16 cellular contexts compared by ENCODE assay signal in genomic region chr2:43233218-43234212, GRCh38. TPM values are rescaled to one million over a fixed set of nuclear protein-coding genes. Genes with fewer than 3 reads are reported as not detected.
DNase-seq lines count a peak whose midpoint lies in the region; ATAC-seq, FAIRE-seq and TF ChIP-seq lines count a peak whose summit lies in the region.
"Had no signal": no experiment of that assay in that cellular context is flagged by ENCODE, and none has a peak within 500 bp of the region (broad histone marks: within the 10 kb centered on the region; RNA-seq: fewer than 3 reads in every experiment).

No MANE protein-coding gene starts in this region.

- H3K9me3 Mint-ChIP-seq in CD4-positive, CD25-positive, alpha-beta regulatory T cell, result no peaks in the 10 kb centered on the region
- no peaks in the 10 kb centered on the region for H3K9me3 Mint-ChIP-seq in IgD-negative memory B cell
- H3K9me3 Mint-ChIP-seq in activated CD4-positive, alpha-beta memory T cell treated with anti-CD3 and anti-CD28 coated beads, Interleukin-2, amount 10 ng/mL, durations not matched to agents 7 days and 5 days, result no peaks in the 10 kb centered on the region
- H3K9me3 Mint-ChIP-seq: activated T-helper 17 cell treated with anti-CD3 and anti-CD28 coated beads, Interleukin-2, amount 50 U/mL, for 72 hours; stimulated activated naive CD8-positive, alpha-beta T cell treated with anti-CD3 and anti-CD28 coated beads, Interleukin-15, amount 100 ng/mL, for 72 hours had no signal

- H3K27me3 Mint-ChIP-seq in CD4-positive, CD25-positive, alpha-beta regulatory T cell, result peaks cover 4% of the 10 kb centered on the region
- no peaks in the 10 kb centered on the region for H3K27me3 Mint-ChIP-seq in IgD-negative memory B cell
- no peaks in the 10 kb centered on the region for H3K27me3 Mint-ChIP-seq in activated CD4-positive, alpha-beta memory T cell treated with anti-CD3 and anti-CD28 coated beads, Interleukin-2, amount 10 ng/mL, durations not matched to agents 7 days and 5 days
- H3K27me3 Mint-ChIP-seq: activated T-helper 17 cell treated with anti-CD3 and anti-CD28 coated beads, Interleukin-2, amount 50 U/mL, for 72 hours; stimulated activated naive CD8-positive, alpha-beta T cell treated with anti-CD3 and anti-CD28 coated beads, Interleukin-15, amount 100 ng/mL, for 72 hours had no signal

- H3K4me3 Mint-ChIP-seq in CD4-positive, CD25-positive, alpha-beta regulatory T cell, result no peak overlapping the region
- H3K4me3 Mint-ChIP-seq in IgD-negative memory B cell, result peak overlapping the region in 3 of 4 donors; percentile 11 to 85 (median 61)
- no peak overlapping the region for H3K4me3 Mint-ChIP-seq in activated CD4-positive, alpha-beta memory T cell treated with anti-CD3 and anti-CD28 coated beads, Interleukin-2, amount 10 ng/mL, durations not matched to agents 7 days and 5 days
- H3K4me3 Mint-ChIP-seq: activated T-helper 17 cell treated with anti-CD3 and anti-CD28 coated beads, Interleukin-2, amount 50 U/mL, for 72 hours; stimulated activated naive CD8-positive, alpha-beta T cell treated with anti-CD3 and anti-CD28 coated beads, Interleukin-15, amount 100 ng/mL, for 72 hours had no signal

- peaks cover 11% of the 10 kb centered on the region for H3K36me3 Mint-ChIP-seq in CD4-positive, CD25-positive, alpha-beta regulatory T cell
- peaks cover 2% of the 10 kb centered on the region for H3K36me3 Mint-ChIP-seq in IgD-negative memory B cell
- peaks cover 21% of the 10 kb centered on the region for H3K36me3 Mint-ChIP-seq in activated CD4-positive, alpha-beta memory T cell treated with anti-CD3 and anti-CD28 coated beads, Interleukin-2, amount 10 ng/mL, durations not matched to agents 7 days and 5 days (ENCODE audit: low read depth)

- peaks cover 19% of the 10 kb centered on the region for H3K36me3 ChIP-seq in CD4-positive, CD25-positive, alpha-beta regulatory T cell (ENCODE audit: control insufficient read depth, insufficient read depth, low read length)
- H3K36me3 ChIP-seq in muscle layer of duodenum (ENCODE audit: control insufficient read depth in 1 of 2, insufficient read depth in 2 of 2, low read length in 2 of 2), result peaks cover 0 to 12% of the 10 kb centered on the region in 2 donors

- no peak for ATAC-seq in CD4-positive, CD25-positive, alpha-beta regulatory T cell (ENCODE audit: low read depth in 2 of 2)
- ATAC-seq: activated T-helper 17 cell treated with anti-CD3 and anti-CD28 coated beads, Interleukin-2, amount 50 U/mL, for 72 hours; stimulated activated naive CD8-positive, alpha-beta T cell treated with anti-CD3 and anti-CD28 coated beads, Interleukin-15, amount 100 ng/mL, for 72 hours had no signal

- DNase-seq in CD4-positive, CD25-positive, alpha-beta regulatory T cell, result no peak
- DNase-seq in SIG-M5 (lab: John Stamatoyannopoulos, UW) (peak; percentile 91), DMS79 (lab: John Stamatoyannopoulos, UW) (no peak), midbrain (lab: John Stamatoyannopoulos, UW) (no peak), GM12892 (ENCODE audit: insufficient read length) (no peak)
- no peak for DNase-seq in activated CD4-positive, alpha-beta memory T cell treated with anti-CD3 and anti-CD28 coated beads, Interleukin-2, amount 10 ng/mL, durations not matched to agents 7 days and 5 days
- DNase-seq: activated CD4-positive, alpha-beta T cell treated with anti-CD3 and anti-CD28 coated beads for 1 hour; effector CD4-positive, alpha-beta T cell; NCI-H510A; retina; stimulated activated CD4-positive, alpha-beta T cell treated with anti-CD3 and anti-CD28 coated beads, Interleukin-2, amount 100 ng/mL, for 48 hours; stimulated activated naive CD8-positive, alpha-beta T cell treated with anti-CD3 and anti-CD28 coated beads, Interleukin-15, amount 100 ng/mL, for 72 hours had no signal

- no peak for FAIRE-seq in GM12892 (lab: Jason Lieb, UNC)

- H3K4me3 ChIP-seq in CD4-positive, CD25-positive, alpha-beta regulatory T cell (ENCODE audit: low read depth, low read length), result no peak overlapping the region
- H3K4me3 ChIP-seq in muscle layer of duodenum (ENCODE audit: low read depth in 1 of 2, low read length in 2 of 2), result no peak overlapping the region
- H3K4me3 ChIP-seq: SK-N-MC had no signal

- H3K9me3 ChIP-seq in CD4-positive, CD25-positive, alpha-beta regulatory T cell (ENCODE audit: control insufficient read depth in 2 of 2, low read length in 2 of 2), result no peaks in the 10 kb centered on the region
- H3K9me3 ChIP-seq in muscle layer of duodenum (ENCODE audit: control insufficient read depth in 1 of 2, low read length in 2 of 2), result no peaks in the 10 kb centered on the region

- H3K27ac Mint-ChIP-seq in CD4-positive, CD25-positive, alpha-beta regulatory T cell, result peak overlapping the region in 2 of 3 donors; percentile 66 to 92
- H3K27ac Mint-ChIP-seq in IgD-negative memory B cell, result peak overlapping the region in 2 of 3 donors; percentile 1 to 59
- H3K27ac Mint-ChIP-seq in activated CD4-positive, alpha-beta memory T cell treated with anti-CD3 and anti-CD28 coated beads, Interleukin-2, amount 10 ng/mL, durations not matched to agents 7 days and 5 days, result no peak overlapping the region
- H3K27ac Mint-ChIP-seq: activated T-helper 17 cell treated with anti-CD3 and anti-CD28 coated beads, Interleukin-2, amount 50 U/mL, for 72 hours had no signal

- H3K27ac ChIP-seq in CD4-positive, CD25-positive, alpha-beta regulatory T cell (ENCODE audit: insufficient read depth, low read length, poor library complexity, severe bottlenecking), result no peak overlapping the region
- H3K27ac ChIP-seq in muscle layer of duodenum (ENCODE audit: low read length), result peak overlapping the region; percentile 14
- H3K27ac ChIP-seq: SK-N-MC had no signal

- H3K4me1 Mint-ChIP-seq in CD4-positive, CD25-positive, alpha-beta regulatory T cell, result peaks cover 12 to 27% (median 18%) of the 10 kb centered on the region in 4 donors
- H3K4me1 Mint-ChIP-seq in IgD-negative memory B cell, result peaks cover 24 to 50% (median 31%) of the 10 kb centered on the region in 3 donors
- H3K4me1 Mint-ChIP-seq in activated CD4-positive, alpha-beta memory T cell treated with anti-CD3 and anti-CD28 coated beads, Interleukin-2, amount 10 ng/mL, durations not matched to agents 7 days and 5 days, result peaks cover 23% of the 10 kb centered on the region

- POLR2A ChIA-PET in activated CD4-positive, alpha-beta memory T cell treated with anti-CD3 and anti-CD28 coated beads, Interleukin-2, amount 10 ng/mL, durations not matched to agents 7 days and 5 days (lab: Charles Lee), result no interaction called here

- no peak for TF ChIP-seq POLR2A in GM12892 (IDR thresholded peaks at IDR 0.05; ENCODE audit: low read depth, low read length)

- CTCF ChIA-PET in activated CD4-positive, alpha-beta memory T cell treated with anti-CD3 and anti-CD28 coated beads, Interleukin-2, amount 10 ng/mL, durations not matched to agents 7 days and 5 days (lab: Charles Lee), result interaction anchor here (0.6 to 8.3 kb wide), 3 partner anchors 103 to 268 kb away, joined by 3 to 316 read pairs (median 7); no protein-coding TSS in a partner anchor

- no peaks in the 10 kb centered on the region for H3K27me3 ChIP-seq in CD4-positive, CD25-positive, alpha-beta regulatory T cell (ENCODE audit: control insufficient read depth, insufficient read depth, low read length)
- no peaks in the 10 kb centered on the region for H3K27me3 ChIP-seq in muscle layer of duodenum (ENCODE audit: low read depth, low read length)

- peaks cover 12% of the 10 kb centered on the region for H3K4me1 ChIP-seq in CD4-positive, CD25-positive, alpha-beta regulatory T cell (ENCODE audit: control insufficient read depth, insufficient read depth, low read length, poor library complexity, severe bottlenecking)
- H3K4me1 ChIP-seq in muscle layer of duodenum (ENCODE audit: control insufficient read depth in 1 of 2, insufficient read depth in 2 of 2, low read length in 2 of 2), result peaks cover 7 to 9% of the 10 kb centered on the region in 2 donors

RNA-seq across cellular contexts. Expression of gene ZFP36L2, which starts 7.1 kb away (rescaled TPM):
- total RNA-seq in CD4-positive, CD25-positive, alpha-beta regulatory T cell, result 874 TPM
- 100 to 1,000 TPM; 119 to 155 (median 128) TPM for polyA plus RNA-seq in CD4-positive, CD25-positive, alpha-beta regulatory T cell
- 249 TPM for polyA plus RNA-seq in IgD-negative memory B cell
- 100 to 1,000 TPM; 276 to 278 TPM for total RNA-seq in activated CD4-positive, alpha-beta memory T cell treated with anti-CD3 and anti-CD28 coated beads, Interleukin-2, amount 10 ng/mL, durations not matched to agents 7 days and 5 days
- 17.0 TPM for polyA plus RNA-seq in GM12892 (2012; ENCODE audit: missing spikeins)

Comparison
In these comparisons a context has a peak if more than half of its experiments do, and no peak if none do; other contexts are left out.
1. H3K4me3 Mint-ChIP-seq: peak in IgD-negative memory B cell (3 of 4); none in CD4-positive, CD25-positive, alpha-beta regulatory T cell (0 of 4) and activated CD4-positive, alpha-beta memory T cell treated with anti-CD3 and anti-CD28 coated beads, Interleukin-2, amount 10 ng/mL, durations not matched to agents 7 days and 5 days (single experiment).